In genomic region chr12:60259241-60259640, GRCh38 we compare ENCODE assay signal across 27 cellular contexts.
"Had no signal": no experiment of that assay in that cellular context is flagged by ENCODE, and none has a peak within 500 bp of the region (broad histone marks: within the 10 kb centered on the region; RNA-seq: fewer than 3 reads in every experiment).

No MANE protein-coding gene starts in this region.

- H2AFZ ChIP-seq: neural progenitor cell had no signal

- H3K36me3 ChIP-seq: left ventricle myocardium inferior, neural progenitor cell, vagina had no signal

- H3K27ac ChIP-seq: left ventricle myocardium inferior, neural progenitor cell, testis, vagina, VCaP had no signal

- DNase-seq: activated CD4-positive, alpha-beta T cell treated with anti-CD3 and anti-CD28 coated beads, Interleukin-2, amount 10 ng/mL, durations not matched to agents 7 days and 5 days; activated CD4-positive, CD25-positive, alpha-beta regulatory T cell treated with anti-CD3 and anti-CD28 coated beads, Interleukin-2, amount 50 U/mL, for 72 hours; activated CD8-positive, alpha-beta memory T cell treated with anti-CD3 and anti-CD28 coated beads, Interleukin-2, amount 10 ng/mL, durations not matched to agents 7 days and 5 days; activated CD8-positive, alpha-beta T cell treated with anti-CD3 and anti-CD28 coated beads for 36 hours; activated effector memory CD4-positive, alpha-beta T cell treated with anti-CD3 and anti-CD28 coated beads, Interleukin-2, amount 50 U/mL, for 16 hours; activated naive CD4-positive, alpha-beta T cell treated with anti-CD3 and anti-CD28 coated beads, Interleukin-2, amount 50 U/mL, for 16 hours; activated T-cell treated with anti-CD3 and anti-CD28 coated beads for 4 hours; anterior cingulate cortex; central memory CD4-positive, alpha-beta T cell; dermis blood vessel endothelial cell; effector CD8-positive, alpha-beta T cell; foreskin melanocyte; glutamatergic neuron; hippocampal formation; left ventricle myocardium inferior; naive thymus-derived CD8-positive, alpha-beta T cell; posterior cingulate gyrus; retina; stimulated activated CD4-positive, alpha-beta T cell treated with anti-CD3 and anti-CD28 coated beads, Interleukin-2, amount 100 ng/mL, for 48 hours; stimulated activated naive CD4-positive, alpha-beta T cell; testis had no signal

- H3K9me3 Mint-ChIP-seq: activated CD4-positive, alpha-beta T cell treated with anti-CD3 and anti-CD28 coated beads, Interleukin-2, amount 10 ng/mL, durations not matched to agents 7 days and 5 days; activated CD8-positive, alpha-beta T cell treated with anti-CD3 and anti-CD28 coated beads for 36 hours; brain; neural progenitor cell; type B pancreatic cell had no signal

- H3K36me3 Mint-ChIP-seq: activated CD8-positive, alpha-beta memory T cell treated with anti-CD3 and anti-CD28 coated beads, Interleukin-2, amount 10 ng/mL, durations not matched to agents 7 days and 5 days; brain; naive thymus-derived CD8-positive, alpha-beta T cell; neural progenitor cell; type B pancreatic cell had no signal

- H3K9ac ChIP-seq: neural progenitor cell had no signal

- H3K4me3 Mint-ChIP-seq: activated CD4-positive, alpha-beta T cell treated with anti-CD3 and anti-CD28 coated beads, Interleukin-2, amount 10 ng/mL, durations not matched to agents 7 days and 5 days; activated CD8-positive, alpha-beta memory T cell treated with anti-CD3 and anti-CD28 coated beads, Interleukin-2, amount 10 ng/mL, durations not matched to agents 7 days and 5 days; activated CD8-positive, alpha-beta T cell treated with anti-CD3 and anti-CD28 coated beads for 36 hours; brain; naive thymus-derived CD8-positive, alpha-beta T cell; neural progenitor cell; type B pancreatic cell had no signal

- H3K4me1 ChIP-seq: left ventricle myocardium inferior, neural progenitor cell, testis, vagina had no signal

- ATAC-seq: activated CD8-positive, alpha-beta memory T cell treated with anti-CD3 and anti-CD28 coated beads, Interleukin-2, amount 10 ng/mL, durations not matched to agents 7 days and 5 days; activated CD8-positive, alpha-beta T cell treated with anti-CD3 and anti-CD28 coated beads for 36 hours; esophagus mucosa; naive thymus-derived CD8-positive, alpha-beta T cell had no signal

- H3K4me2 ChIP-seq: neural progenitor cell had no signal

- H3K27ac Mint-ChIP-seq: activated CD4-positive, alpha-beta T cell treated with anti-CD3 and anti-CD28 coated beads, Interleukin-2, amount 10 ng/mL, durations not matched to agents 7 days and 5 days; activated CD8-positive, alpha-beta memory T cell treated with anti-CD3 and anti-CD28 coated beads, Interleukin-2, amount 10 ng/mL, durations not matched to agents 7 days and 5 days; activated CD8-positive, alpha-beta T cell treated with anti-CD3 and anti-CD28 coated beads for 36 hours; brain; naive thymus-derived CD8-positive, alpha-beta T cell; neural progenitor cell; type B pancreatic cell had no signal

- H3K27me3 ChIP-seq: neural progenitor cell, testis, vagina had no signal

- H3K27me3 Mint-ChIP-seq: activated CD4-positive, alpha-beta T cell treated with anti-CD3 and anti-CD28 coated beads, Interleukin-2, amount 10 ng/mL, durations not matched to agents 7 days and 5 days; activated CD8-positive, alpha-beta memory T cell treated with anti-CD3 and anti-CD28 coated beads, Interleukin-2, amount 10 ng/mL, durations not matched to agents 7 days and 5 days; activated CD8-positive, alpha-beta T cell treated with anti-CD3 and anti-CD28 coated beads for 36 hours; naive thymus-derived CD8-positive, alpha-beta T cell; type B pancreatic cell had no signal

- H3K9me3 ChIP-seq: left ventricle myocardium inferior, testis, vagina had no signal

- H3K4me3 ChIP-seq: left ventricle myocardium inferior, neural progenitor cell, testis, vagina had no signal

- H3K4me1 Mint-ChIP-seq: activated CD4-positive, alpha-beta T cell treated with anti-CD3 and anti-CD28 coated beads, Interleukin-2, amount 10 ng/mL, durations not matched to agents 7 days and 5 days; activated CD8-positive, alpha-beta memory T cell treated with anti-CD3 and anti-CD28 coated beads, Interleukin-2, amount 10 ng/mL, durations not matched to agents 7 days and 5 days; brain; naive thymus-derived CD8-positive, alpha-beta T cell; neural progenitor cell had no signal
